In the genomic region with DNA sequence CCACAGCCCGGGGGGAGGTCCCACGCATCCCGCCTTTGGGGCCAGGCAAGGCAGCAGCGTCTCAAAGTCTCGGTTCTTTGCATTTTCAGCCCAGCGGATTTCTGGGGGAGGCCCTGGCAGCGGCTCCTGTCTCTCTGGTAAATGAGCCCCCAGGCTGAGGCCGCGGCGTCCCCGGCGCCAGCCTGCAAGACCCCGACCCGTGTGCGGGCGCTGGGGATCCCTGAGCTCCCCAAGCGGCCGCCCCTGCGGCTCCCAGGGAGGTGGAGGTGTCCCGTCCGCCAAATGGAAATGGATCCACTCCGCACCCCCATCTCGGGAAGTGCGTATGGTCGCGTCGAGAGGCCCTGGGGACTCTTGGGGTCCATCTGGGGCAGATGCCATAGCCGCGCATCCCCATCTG, we compare ENCODE assay signal across 14 cellular contexts. TPM values are rescaled to one million over a fixed set of nuclear protein-coding genes. Genes with fewer than 3 reads are reported as not detected.
DNase-seq lines count a peak whose midpoint lies in the region; ATAC-seq and TF ChIP-seq lines count a peak whose summit lies in the region.
"Had no signal": no experiment of that assay in that cellular context is flagged by ENCODE, and none has a peak within 500 bp of the region (broad histone marks: within the 10 kb centered on the region; RNA-seq: fewer than 3 reads in every experiment).

No MANE protein-coding gene starts in this region.

- H2AFZ ChIP-seq in osteoblast (ENCODE audit: low read length), result no peak overlapping the region

- H3K79me2 ChIP-seq in osteoblast (ENCODE audit: insufficient read depth, low read length), result peaks cover 2% of the 10 kb centered on the region

- H3K4me1 Mint-ChIP-seq in Caco-2 (ENCODE audit: low read depth, unreplicated experiment) (peaks cover 15% of the 10 kb centered on the region), chondrocyte (ENCODE audit: low read depth) (no peaks in the 10 kb centered on the region)
- no peaks in the 10 kb centered on the region for H3K4me1 Mint-ChIP-seq in activated naive CD8-positive, alpha-beta T cell treated with anti-CD3 and anti-CD28 coated beads for 36 hours
- H3K4me1 Mint-ChIP-seq: B cell; CD4-positive, alpha-beta memory T cell had no signal

- POLR2A ChIA-PET in Caco-2 (lab: Charles Lee), result no interaction called here

- no peak overlapping the region for H3K27ac ChIP-seq in osteoblast (ENCODE audit: low read depth, low read length)
- H3K27ac ChIP-seq: C4-2B had no signal

- H3K36me3 ChIP-seq in Caco-2 (ENCODE audit: control insufficient read depth, insufficient read depth, low read length) (no peaks in the 10 kb centered on the region), mucosa of descending colon (ENCODE audit: low read depth) (no peaks in the 10 kb centered on the region), osteoblast (ENCODE audit: insufficient read depth, low read length) (no peaks in the 10 kb centered on the region)

- DNase-seq in Caco-2, result no peak
- DNase-seq in chondrocyte (ENCODE audit: low spot score), result peak; percentile 84
- DNase-seq in mucosa of descending colon, result peak in 2 of 3 donors; percentile 35 to 45
- peak; percentile 45 for DNase-seq in osteoblast (ENCODE audit: insufficient read length, low spot score, missing footprints)
- no peak for DNase-seq in activated naive CD8-positive, alpha-beta T cell treated with anti-CD3 and anti-CD28 coated beads for 36 hours
- DNase-seq in activated CD4-positive, alpha-beta T cell treated with anti-CD3 and anti-CD28 coated beads for 48 hours, result no peak
- no peak for DNase-seq in NK-92 (lab: John Stamatoyannopoulos, UW; ENCODE audit: unreplicated experiment)
- DNase-seq: CD4-positive, alpha-beta memory T cell; EL; GOT3 had no signal

- H3K4me2 ChIP-seq in osteoblast (ENCODE audit: insufficient read depth, low read length), result no peak overlapping the region

- peaks cover 33% of the 10 kb centered on the region for H4K20me1 ChIP-seq in osteoblast (ENCODE audit: insufficient read depth, low read length)

- H3K27me3 Mint-ChIP-seq in Caco-2 (ENCODE audit: insufficient read depth, unreplicated experiment) (no peaks in the 10 kb centered on the region), chondrocyte (ENCODE audit: low read depth) (no peaks in the 10 kb centered on the region)
- no peaks in the 10 kb centered on the region for H3K27me3 Mint-ChIP-seq in activated naive CD8-positive, alpha-beta T cell treated with anti-CD3 and anti-CD28 coated beads for 36 hours
- H3K27me3 Mint-ChIP-seq: B cell; CD4-positive, alpha-beta memory T cell had no signal

- H3K27ac Mint-ChIP-seq in Caco-2 (ENCODE audit: unreplicated experiment), result peak overlapping the region; percentile 73
- H3K27ac Mint-ChIP-seq in chondrocyte (ENCODE audit: unreplicated experiment), result no peak overlapping the region
- H3K27ac Mint-ChIP-seq in activated naive CD8-positive, alpha-beta T cell treated with anti-CD3 and anti-CD28 coated beads for 36 hours, result no peak overlapping the region
- H3K27ac Mint-ChIP-seq: B cell had no signal

- H3K36me3 Mint-ChIP-seq in Caco-2 (ENCODE audit: insufficient read depth, unreplicated experiment) (peaks cover 12% of the 10 kb centered on the region), chondrocyte (ENCODE audit: low read depth) (no peaks in the 10 kb centered on the region)
- H3K36me3 Mint-ChIP-seq in activated naive CD8-positive, alpha-beta T cell treated with anti-CD3 and anti-CD28 coated beads for 36 hours, result no peaks in the 10 kb centered on the region

- ATAC-seq in mucosa of descending colon, result no peak

- H3K9me3 ChIP-seq in Caco-2, result no peaks in the 10 kb centered on the region
- no peaks in the 10 kb centered on the region for H3K9me3 ChIP-seq in mucosa of descending colon
- H3K9me3 ChIP-seq in osteoblast (ENCODE audit: low read depth, low read length), result no peaks in the 10 kb centered on the region

- H3K4me3 Mint-ChIP-seq in Caco-2 (ENCODE audit: unreplicated experiment), result no peak overlapping the region
- no peak overlapping the region for H3K4me3 Mint-ChIP-seq in chondrocyte (ENCODE audit: unreplicated experiment)
- H3K4me3 Mint-ChIP-seq in activated naive CD8-positive, alpha-beta T cell treated with anti-CD3 and anti-CD28 coated beads for 36 hours, result no peak overlapping the region
- H3K4me3 Mint-ChIP-seq: B cell, H9 had no signal

- intact Hi-C loops in Caco-2 (cut with micrococcal nuclease; ENCODE audit: unreplicated experiment), result no loop called here
- intact Hi-C loops in mucosa of descending colon (cut with DNase I, micrococcal nuclease), result no loop called here

- no peak overlapping the region for H3K4me3 ChIP-seq in Caco-2 (ENCODE audit: low read depth, low read length)
- no peak overlapping the region for H3K4me3 ChIP-seq in mucosa of descending colon
- H3K4me3 ChIP-seq in osteoblast (ENCODE audit: insufficient read depth, low read length), result no peak overlapping the region

- no peaks in the 10 kb centered on the region for H3K27me3 ChIP-seq in Caco-2 (replicated peaks; ENCODE audit: control insufficient read depth, insufficient read depth, low read length)
- H3K27me3 ChIP-seq in osteoblast (ENCODE audit: insufficient read depth, low read length), result no peaks in the 10 kb centered on the region

- peaks cover 49% of the 10 kb centered on the region for H3K4me1 ChIP-seq in Caco-2
- peaks cover 38% of the 10 kb centered on the region for H3K4me1 ChIP-seq in mucosa of descending colon (ENCODE audit: low read depth)
- no peaks in the 10 kb centered on the region for H3K4me1 ChIP-seq in osteoblast (ENCODE audit: insufficient read depth, low read length)

- CTCF ChIA-PET in Caco-2 (lab: Charles Lee), result no interaction called here

- TF ChIP-seq CTCF in Caco-2 (IDR thresholded peaks at IDR 0.05; ENCODE audit: insufficient read depth in 1 of 2, low read depth in 1 of 2, low read length in 1 of 2, severe bottlenecking in 1 of 2, unreplicated experiment in 1 of 2) (no peak), chondrocyte (IDR thresholded peaks at IDR 0.05) (no peak), mucosa of descending colon (IDR thresholded peaks at IDR 0.05) (no peak), osteoblast (IDR thresholded peaks at IDR 0.05; ENCODE audit: extremely low read depth, low read depth, low read length) (no peak)

- no TSS peak for BruUV-seq in Caco-2 (replicated peaks; lab: Mats Ljungman, UMichigan)

- no peaks in the 10 kb centered on the region for H3K9me3 Mint-ChIP-seq in Caco-2 (ENCODE audit: unreplicated experiment)
- H3K9me3 Mint-ChIP-seq in chondrocyte (ENCODE audit: low read depth), result no peaks in the 10 kb centered on the region
- H3K9me3 Mint-ChIP-seq in activated naive CD8-positive, alpha-beta T cell treated with anti-CD3 and anti-CD28 coated beads for 36 hours, result no peaks in the 10 kb centered on the region
- H3K9me3 Mint-ChIP-seq: CD4-positive, alpha-beta memory T cell; H9 had no signal

RNA-seq across cellular contexts. Expression of gene COMP, which starts 47.1 kb away (rescaled TPM):
- total RNA-seq in Caco-2 (2022) (0.14 and 0.16 TPM in 2 replicates), chondrocyte (10.6 to 17.2 TPM (median 14.5 TPM) in 3 replicates), mucosa of descending colon (under 1 TPM in 2 of 3 donors, not detected in 1; 0.12 to 0.95 TPM), osteoblast (12.4 and 14.8 TPM in 2 replicates)
- total RNA-seq in activated naive CD8-positive, alpha-beta T cell treated with anti-CD3 and anti-CD28 coated beads for 36 hours, result not detected
- total RNA-seq: B cell; CD4-positive, alpha-beta memory T cell; HT1080 had no signal

Comparison
In these comparisons a context has a peak if more than half of its experiments do, and no peak if none do; other contexts are left out.
1. DNase-seq: peak in chondrocyte (single experiment), mucosa of descending colon (2 of 3) and osteoblast (single experiment); none in Caco-2 (0 of 2), activated naive CD8-positive, alpha-beta T cell treated with anti-CD3 and anti-CD28 coated beads for 36 hours (single experiment), activated CD4-positive, alpha-beta T cell treated with anti-CD3 and anti-CD28 coated beads for 48 hours (single experiment) and NK-92 (single experiment).